13 cellular contexts compared by ENCODE assay signal in the genomic region with DNA sequence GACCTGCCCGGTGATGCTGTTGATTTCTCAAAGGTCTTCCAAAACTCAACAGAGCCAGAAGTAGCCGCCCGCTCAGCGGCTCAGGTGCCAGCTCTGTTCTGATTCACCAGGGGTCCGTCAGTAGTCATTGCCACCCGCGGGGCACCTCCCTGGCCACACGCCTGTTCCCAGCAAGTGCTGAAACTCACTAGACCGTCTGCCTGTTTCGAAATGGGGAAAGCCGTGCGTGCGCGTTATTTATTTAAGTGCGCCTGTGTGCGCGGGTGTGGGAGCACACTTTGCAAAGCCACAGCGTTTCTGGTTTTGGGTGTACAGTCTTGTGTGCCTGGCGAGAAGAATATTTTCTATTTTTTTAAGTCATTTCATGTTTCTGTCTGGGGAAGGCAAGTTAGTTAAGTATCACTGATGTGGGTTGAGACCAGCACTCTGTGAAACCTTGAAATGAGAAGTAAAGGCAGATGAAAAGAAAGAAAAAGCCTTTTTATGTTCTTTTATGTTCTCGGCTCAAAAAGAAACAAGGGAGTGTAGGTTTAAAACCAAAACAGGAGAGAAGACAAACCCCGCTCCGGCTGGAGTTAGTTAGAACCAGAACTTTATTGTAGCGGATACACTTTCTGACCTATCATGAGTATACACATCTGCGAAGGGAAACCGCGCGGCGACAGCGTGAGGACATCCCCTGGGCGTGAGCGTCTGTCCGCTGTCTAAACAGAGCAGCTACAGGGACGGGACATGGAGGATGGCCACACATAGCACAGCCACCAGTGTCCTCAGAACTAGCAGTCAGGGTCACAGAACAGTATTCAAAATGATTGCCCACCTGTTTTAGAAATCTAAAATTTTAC.
A peak's percentile ranks its signal among the peaks of the same experiment; 100 is the strongest.
DNase-seq lines count a peak whose midpoint lies in the region; ATAC-seq and TF ChIP-seq lines count a peak whose summit lies in the region.
"Had no signal": no experiment of that assay in that cellular context is flagged by ENCODE, and none has a peak within 500 bp of the region (broad histone marks: within the 10 kb centered on the region; RNA-seq: fewer than 3 reads in every experiment).

No MANE protein-coding gene starts in this region.

- ATAC-seq in activated B cell treated with CpG ODN at 0.5 μM for 24 hours (ENCODE audit: low read depth) (no peak), heart right ventricle (no peak)
- ATAC-seq: HCT116 had no signal

- H3K4me1 Mint-ChIP-seq in CD4-positive, alpha-beta memory T cell, result peaks cover 30 to 78% (median 56%) of the 10 kb centered on the region in 4 donors
- H3K4me1 Mint-ChIP-seq in activated B cell treated with CpG ODN at 0.5 μM for 24 hours (peaks cover 38% of the 10 kb centered on the region), Caco-2 (ENCODE audit: low read depth, unreplicated experiment) (no peaks in the 10 kb centered on the region)
- H3K4me1 Mint-ChIP-seq in activated naive CD8-positive, alpha-beta T cell (ENCODE audit: low read depth), result peaks cover 70% of the 10 kb centered on the region

- CTCF ChIA-PET in CD4-positive, alpha-beta memory T cell (lab: Charles Lee; ENCODE audit: partially characterized antibody), result interaction anchor here (1.0 to 16.3 kb wide), 4 partner anchors 9 to 100 kb away, joined by 4 to 219 read pairs (median 19); no protein-coding TSS in a partner anchor
- CTCF ChIA-PET in activated B cell treated with CpG ODN at 0.5 μM for 24 hours (lab: Charles Lee) (no interaction called here), Caco-2 (lab: Charles Lee) (no interaction called here)

- H3K27ac Mint-ChIP-seq in CD4-positive, alpha-beta memory T cell, result peak overlapping the region; percentile 78 to 97 (median 94)
- H3K27ac Mint-ChIP-seq in activated B cell treated with CpG ODN at 0.5 μM for 24 hours (peak overlapping the region; percentile 53), Caco-2 (ENCODE audit: unreplicated experiment) (no peak overlapping the region)
- H3K27ac Mint-ChIP-seq in activated naive CD8-positive, alpha-beta T cell, result peak overlapping the region; percentile 96

- BruUV-seq in Caco-2 (replicated peaks; lab: Mats Ljungman, UMichigan), result no TSS peak

- peaks cover 0 to 7% (median 0%) of the 10 kb centered on the region in 8 donors for H3K9me3 Mint-ChIP-seq in CD4-positive, alpha-beta memory T cell
- no peaks in the 10 kb centered on the region for H3K9me3 Mint-ChIP-seq in activated B cell treated with CpG ODN at 0.5 μM for 24 hours
- H3K9me3 Mint-ChIP-seq in activated naive CD8-positive, alpha-beta T cell (ENCODE audit: low read depth), result no peaks in the 10 kb centered on the region
- H3K9me3 Mint-ChIP-seq in Caco-2 (ENCODE audit: unreplicated experiment), result no peaks in the 10 kb centered on the region

- peaks cover 66% of the 10 kb centered on the region for H3K36me3 ChIP-seq in CD4-positive, alpha-beta memory T cell (ENCODE audit: insufficient read depth, low read length)
- H3K36me3 ChIP-seq in Caco-2 (ENCODE audit: control insufficient read depth, insufficient read depth, low read length), result peaks cover under 1% of the 10 kb centered on the region
- H3K36me3 ChIP-seq in heart right ventricle, result peaks cover 8 to 99% (median 44%) of the 10 kb centered on the region in 9 donors

- peaks cover 57% of the 10 kb centered on the region for H3K4me1 ChIP-seq in CD4-positive, alpha-beta memory T cell (ENCODE audit: insufficient read depth, low read length)
- H3K4me1 ChIP-seq in Caco-2 (no peaks in the 10 kb centered on the region), heart right ventricle (peaks cover 0 to 15% (median 0%) of the 10 kb centered on the region in 9 donors)
- H3K4me1 ChIP-seq: sigmoid colon, thyroid gland had no signal

- 93 to 94% methylated on average over 33 of the region's 33 CpGs for WGBS in heart right ventricle, 2 donors

- H3K27me3 ChIP-seq in CD4-positive, alpha-beta memory T cell (ENCODE audit: insufficient read depth, low read length), result no peaks in the 10 kb centered on the region
- H3K27me3 ChIP-seq in Caco-2 (replicated peaks; ENCODE audit: control insufficient read depth, insufficient read depth, low read length) (no peaks in the 10 kb centered on the region), heart right ventricle (no peaks in the 10 kb centered on the region)
- H3K27me3 ChIP-seq: sigmoid colon, thyroid gland had no signal

- no peak for TF ChIP-seq CTCF in activated B cell treated with CpG ODN at 0.5 μM for 24 hours (IDR thresholded peaks at IDR 0.05)
- no peak for TF ChIP-seq CTCF in Caco-2 (IDR thresholded peaks at IDR 0.05; ENCODE audit: insufficient read depth in 1 of 2, low read depth in 1 of 2, low read length in 1 of 2, severe bottlenecking in 1 of 2, unreplicated experiment in 1 of 2)
- TF ChIP-seq CTCF in heart right ventricle (IDR thresholded peaks at IDR 0.05), result no peak

- peak overlapping the region; percentile 4 to 37 for H3K4me3 ChIP-seq in CD4-positive, alpha-beta memory T cell (ENCODE audit: low read length in 2 of 2)
- H3K4me3 ChIP-seq in Caco-2 (ENCODE audit: low read depth, low read length) (no peak overlapping the region), heart right ventricle (no peak overlapping the region)
- H3K4me3 ChIP-seq: lung, sigmoid colon, thyroid gland had no signal

- intact Hi-C loops in CD4-positive, alpha-beta memory T cell (cut with micrococcal nuclease), result loop anchor here (1.0 kb wide), 1 partner anchor 11 kb away; no protein-coding TSS in a partner anchor
- intact Hi-C loops in activated B cell treated with CpG ODN at 0.5 μM for 24 hours (cut with micrococcal nuclease), result no loop called here
- intact Hi-C loops in posterior vena cava (cut with DNase I), result loop anchor here in 1 of 2 donors (10.0 kb wide), 1 partner anchor 136 kb away; no protein-coding TSS in a partner anchor
- intact Hi-C loops in Caco-2 (cut with micrococcal nuclease; ENCODE audit: unreplicated experiment), result loop anchor here (10.0 kb wide), 1 partner anchor 136 kb away; no protein-coding TSS in a partner anchor
- intact Hi-C loops in heart right ventricle (cut with DNase I), result loop anchor here in 7 of 10 donors (5.0 to 10.0 kb wide), 2 partner anchors 136 to 139 kb away; no protein-coding TSS in a partner anchor

- H3K9me3 ChIP-seq in CD4-positive, alpha-beta memory T cell (ENCODE audit: control insufficient read depth in 1 of 2, low read length in 2 of 2), result no peaks in the 10 kb centered on the region
- H3K9me3 ChIP-seq in Caco-2 (peaks cover 1% of the 10 kb centered on the region; the same call in 1 of the 2 replicates), heart right ventricle (peaks cover 0 to 3% (median 0%) of the 10 kb centered on the region in 11 donors)
- H3K9me3 ChIP-seq: sigmoid colon, SK-N-SH, thyroid gland had no signal

- DNase-seq in CD4-positive, alpha-beta memory T cell, result peak; percentile 66 to 76 (median 70)
- DNase-seq in activated B cell treated with CpG ODN at 0.5 μM for 24 hours (no peak), posterior vena cava (ENCODE audit: low spot score) (peak; percentile 50), Caco-2 (no peak), NCI-H524 treated with DMSO at 0.1 percent for 48 hours (lab: John Stamatoyannopoulos, UW) (no peak), heart right ventricle (no peak), occipital lobe (lab: John Stamatoyannopoulos, UW) (no peak)
- DNase-seq: sigmoid colon, SK-N-SH, thyroid gland had no signal

- H3K4me3 Mint-ChIP-seq in CD4-positive, alpha-beta memory T cell, result peak overlapping the region; percentile 71 to 89 (median 82)
- no peak overlapping the region for H3K4me3 Mint-ChIP-seq in activated B cell treated with CpG ODN at 0.5 μM for 24 hours
- H3K4me3 Mint-ChIP-seq in activated naive CD8-positive, alpha-beta T cell, result peak overlapping the region; percentile 81
- no peak overlapping the region for H3K4me3 Mint-ChIP-seq in Caco-2 (ENCODE audit: unreplicated experiment)

- H3K27me3 Mint-ChIP-seq in CD4-positive, alpha-beta memory T cell, result no peaks in the 10 kb centered on the region
- no peaks in the 10 kb centered on the region for H3K27me3 Mint-ChIP-seq in activated B cell treated with CpG ODN at 0.5 μM for 24 hours
- H3K27me3 Mint-ChIP-seq in activated naive CD8-positive, alpha-beta T cell, result no peaks in the 10 kb centered on the region
- no peaks in the 10 kb centered on the region for H3K27me3 Mint-ChIP-seq in Caco-2 (ENCODE audit: insufficient read depth, unreplicated experiment)

- peak overlapping the region; percentile 42 for H3K27ac ChIP-seq in CD4-positive, alpha-beta memory T cell (ENCODE audit: low read depth, low read length)
- peak overlapping the region in 1 of 10 donors; percentile 49 for H3K27ac ChIP-seq in heart right ventricle
- H3K27ac ChIP-seq: sigmoid colon, thyroid gland had no signal

- POLR2A ChIA-PET in CD4-positive, alpha-beta memory T cell (lab: Charles Lee; ENCODE audit: partially characterized antibody), result interaction anchor here (2.9 to 12.0 kb wide), 4 partner anchors 13 to 99 kb away, joined by 19 to 187 read pairs (median 32); partner anchors contain the start of gene PIK3CD
- POLR2A ChIA-PET in activated B cell treated with CpG ODN at 0.5 μM for 24 hours (lab: Charles Lee) (interaction anchor here (0.8 kb wide), 1 partner anchor 19 kb away, joined by 3 read pairs; no protein-coding TSS in a partner anchor), Caco-2 (lab: Charles Lee) (no interaction called here)

- H3K36me3 Mint-ChIP-seq in CD4-positive, alpha-beta memory T cell, result peaks cover 61 to 84% of the 10 kb centered on the region in 2 donors
- H3K36me3 Mint-ChIP-seq in activated B cell treated with CpG ODN at 0.5 μM for 24 hours (ENCODE audit: low read depth) (peaks cover 89% of the 10 kb centered on the region), Caco-2 (ENCODE audit: insufficient read depth, unreplicated experiment) (peaks cover 61% of the 10 kb centered on the region)
- peaks cover 6% of the 10 kb centered on the region for H3K36me3 Mint-ChIP-seq in activated naive CD8-positive, alpha-beta T cell

Comparison
In these comparisons a context has a peak if more than half of its experiments do, and no peak if none do; other contexts are left out.
1. DNase-seq: peak in CD4-positive, alpha-beta memory T cell (5 of 5) and posterior vena cava (single experiment); none in activated B cell treated with CpG ODN at 0.5 μM for 24 hours (single experiment), Caco-2 (0 of 2), NCI-H524 treated with DMSO at 0.1 percent for 48 hours (single experiment), heart right ventricle (0 of 2) and occipital lobe (single experiment).
2. H3K4me3 ChIP-seq: peak in CD4-positive, alpha-beta memory T cell (2 of 2); none in Caco-2 (single experiment) and heart right ventricle (0 of 10).
3. H3K4me3 Mint-ChIP-seq: peak in CD4-positive, alpha-beta memory T cell (8 of 8) and activated naive CD8-positive, alpha-beta T cell (single experiment); none in activated B cell treated with CpG ODN at 0.5 μM for 24 hours (single experiment) and Caco-2 (single experiment).